ENCODE assay signal across 8 cellular contexts in genomic region chr12:12441891-12442461, GRCh38.
DNase-seq lines count a peak whose midpoint lies in the region; ATAC-seq and FAIRE-seq lines count a peak whose summit lies in the region.

No MANE protein-coding gene starts in this region.

- H3K27ac ChIP-seq in epithelial cell of prostate: peak overlapping the region; percentile 52

- peak overlapping the region; percentile 2 for H3K4me3 Mint-ChIP-seq in activated CD4-positive, alpha-beta T cell treated with anti-CD3 and anti-CD28 coated beads, Interleukin-2, amount 10 ng/mL, durations not matched to agents 7 days and 5 days

- CTCF ChIA-PET in activated CD4-positive, alpha-beta T cell treated with anti-CD3 and anti-CD28 coated beads, Interleukin-2, amount 10 ng/mL, durations not matched to agents 7 days and 5 days (lab: Charles Lee): interaction anchor here (0.6 to 1.9 kb wide), 10 partner anchors 15 to 77 kb away, joined by 3 to 8 read pairs (median 3); no protein-coding TSS in a partner anchor

- H3K27me3 Mint-ChIP-seq in activated CD4-positive, alpha-beta T cell treated with anti-CD3 and anti-CD28 coated beads, Interleukin-2, amount 10 ng/mL, durations not matched to agents 7 days and 5 days: no peaks in the 10 kb centered on the region

- ATAC-seq in HG02759 (IDR thresholded peaks at IDR 0.05; ENCODE audit: unreplicated experiment) (peak; percentile 55), GM19035 (IDR thresholded peaks at IDR 0.05; ENCODE audit: unreplicated experiment) (no peak)

- no peak for FAIRE-seq in frontal cortex (lab: Jason Lieb, UNC)

- POLR2A ChIA-PET in activated CD4-positive, alpha-beta T cell treated with anti-CD3 and anti-CD28 coated beads, Interleukin-2, amount 10 ng/mL, durations not matched to agents 7 days and 5 days (lab: Charles Lee): interaction anchor here (0.6 to 0.7 kb wide), 2 partner anchors 119 to 180 kb away, joined by 3 to 7 read pairs; no protein-coding TSS in a partner anchor

- H3K27ac Mint-ChIP-seq in activated CD4-positive, alpha-beta T cell treated with anti-CD3 and anti-CD28 coated beads, Interleukin-2, amount 10 ng/mL, durations not matched to agents 7 days and 5 days: peak overlapping the region; percentile 94

- peaks cover 5% of the 10 kb centered on the region for H3K9me3 Mint-ChIP-seq in activated CD4-positive, alpha-beta T cell treated with anti-CD3 and anti-CD28 coated beads, Interleukin-2, amount 10 ng/mL, durations not matched to agents 7 days and 5 days

- H3K4me1 Mint-ChIP-seq in activated CD4-positive, alpha-beta T cell treated with anti-CD3 and anti-CD28 coated beads, Interleukin-2, amount 10 ng/mL, durations not matched to agents 7 days and 5 days: peaks cover 63% of the 10 kb centered on the region

- peak; percentile 59 for DNase-seq in activated CD4-positive, alpha-beta T cell treated with anti-CD3 and anti-CD28 coated beads, Interleukin-2, amount 10 ng/mL, durations not matched to agents 7 days and 5 days
- no peak for DNase-seq in epithelial cell of prostate (ENCODE audit: low read depth, low spot score)
- peak; percentile 23 for DNase-seq in stimulated activated CD8-positive, alpha-beta memory T cell treated with anti-CD3 and anti-CD28 coated beads, Interleukin-12 subunit alpha, Interleukin-12 subunit beta, amount 100 ng/mL, for 1 hour (ENCODE audit: low read depth)
- no peak for DNase-seq in frontal cortex (ENCODE audit: low spot score in 2 of 2)
- no peak for DNase-seq in NCI-H1092 (lab: John Stamatoyannopoulos, UW)
- no peak for DNase-seq in NCI-H748 (lab: John Stamatoyannopoulos, UW; ENCODE audit: unreplicated experiment)

- H3K36me3 Mint-ChIP-seq in activated CD4-positive, alpha-beta T cell treated with anti-CD3 and anti-CD28 coated beads, Interleukin-2, amount 10 ng/mL, durations not matched to agents 7 days and 5 days (ENCODE audit: low read depth): peaks cover 29% of the 10 kb centered on the region

Comparison
In these comparisons a context has a peak if more than half of its experiments do, and no peak if none do; other contexts are left out.
1. DNase-seq: peak in activated CD4-positive, alpha-beta T cell treated with anti-CD3 and anti-CD28 coated beads, Interleukin-2, amount 10 ng/mL, durations not matched to agents 7 days and 5 days (single experiment) and stimulated activated CD8-positive, alpha-beta memory T cell treated with anti-CD3 and anti-CD28 coated beads, Interleukin-12 subunit alpha, Interleukin-12 subunit beta, amount 100 ng/mL, for 1 hour (single experiment); none in epithelial cell of prostate (single experiment), frontal cortex (0 of 2), NCI-H1092 (single experiment) and NCI-H748 (single experiment).